1 cellular context compared by ENCODE assay signal in the genomic region with DNA sequence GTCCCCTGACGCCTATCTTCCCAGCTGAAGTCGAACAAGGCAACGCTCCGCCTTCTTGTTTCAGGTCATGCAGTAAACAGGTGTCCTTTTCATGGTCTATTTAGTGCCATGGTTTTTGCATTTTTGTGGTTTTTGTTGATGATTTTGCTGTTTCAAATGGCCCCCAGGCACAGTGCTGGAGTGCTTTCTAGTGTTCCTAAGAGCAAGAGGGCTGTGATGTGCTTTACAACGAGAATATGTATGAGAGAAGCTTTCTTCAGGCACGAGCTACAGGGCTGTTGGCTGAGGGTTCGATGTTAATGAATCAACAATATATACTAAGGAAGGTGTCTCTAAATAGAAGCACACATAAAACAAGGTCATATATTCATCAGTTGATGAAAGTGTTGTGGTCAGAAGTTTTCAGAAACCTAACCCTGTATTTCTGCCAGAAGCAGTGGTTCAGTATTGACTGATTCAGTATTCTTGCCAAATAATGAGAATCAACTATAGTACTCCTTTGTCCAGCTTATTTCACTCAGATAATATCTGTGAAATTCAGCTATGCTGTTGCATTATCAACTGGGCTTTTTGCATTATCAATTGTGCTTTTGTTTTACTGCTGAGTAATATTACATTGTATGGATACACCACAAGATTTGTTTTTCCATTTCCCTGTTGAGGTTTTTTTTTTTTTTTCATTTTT.
TF ChIP-seq lines count a peak whose summit lies in the region.

No MANE protein-coding gene starts in this region.

TF ChIP-seq in GM12878, 131 proteins besides CTCF, POLR2A, EP300 and RAD21 (continued from another document):
- TF ChIP-seq, protein P1, sequence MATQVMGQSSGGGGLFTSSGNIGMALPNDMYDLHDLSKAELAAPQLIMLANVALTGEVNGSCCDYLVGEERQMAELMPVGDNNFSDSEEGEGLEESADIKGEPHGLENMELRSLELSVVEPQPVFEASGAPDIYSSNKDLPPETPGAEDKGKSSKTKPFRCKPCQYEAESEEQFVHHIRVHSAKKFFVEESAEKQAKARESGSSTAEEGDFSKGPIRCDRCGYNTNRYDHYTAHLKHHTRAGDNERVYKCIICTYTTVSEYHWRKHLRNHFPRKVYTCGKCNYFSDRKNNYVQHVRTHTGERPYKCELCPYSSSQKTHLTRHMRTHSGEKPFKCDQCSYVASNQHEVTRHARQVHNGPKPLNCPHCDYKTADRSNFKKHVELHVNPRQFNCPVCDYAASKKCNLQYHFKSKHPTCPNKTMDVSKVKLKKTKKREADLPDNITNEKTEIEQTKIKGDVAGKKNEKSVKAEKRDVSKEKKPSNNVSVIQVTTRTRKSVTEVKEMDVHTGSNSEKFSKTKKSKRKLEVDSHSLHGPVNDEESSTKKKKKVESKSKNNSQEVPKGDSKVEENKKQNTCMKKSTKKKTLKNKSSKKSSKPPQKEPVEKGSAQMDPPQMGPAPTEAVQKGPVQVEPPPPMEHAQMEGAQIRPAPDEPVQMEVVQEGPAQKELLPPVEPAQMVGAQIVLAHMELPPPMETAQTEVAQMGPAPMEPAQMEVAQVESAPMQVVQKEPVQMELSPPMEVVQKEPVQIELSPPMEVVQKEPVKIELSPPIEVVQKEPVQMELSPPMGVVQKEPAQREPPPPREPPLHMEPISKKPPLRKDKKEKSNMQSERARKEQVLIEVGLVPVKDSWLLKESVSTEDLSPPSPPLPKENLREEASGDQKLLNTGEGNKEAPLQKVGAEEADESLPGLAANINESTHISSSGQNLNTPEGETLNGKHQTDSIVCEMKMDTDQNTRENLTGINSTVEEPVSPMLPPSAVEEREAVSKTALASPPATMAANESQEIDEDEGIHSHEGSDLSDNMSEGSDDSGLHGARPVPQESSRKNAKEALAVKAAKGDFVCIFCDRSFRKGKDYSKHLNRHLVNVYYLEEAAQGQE (IDR thresholded peaks at IDR 0.05; ENCODE audit: low read depth, low read length) = no peak
- TF ChIP-seq SRF (IDR thresholded peaks at IDR 0.05; ENCODE audit: low read depth in 2 of 2, low read length in 2 of 2) (no peak), ETV6 (conservative IDR thresholded peaks at IDR 0.05 in 1 of 2, IDR thresholded peaks at IDR 0.05 in 1 of 2; ENCODE audit: borderline replicate concordance in 1 of 2, low read depth in 1 of 2) (no peak), ZZZ3 (IDR thresholded peaks at IDR 0.05; ENCODE audit: control insufficient read depth, insufficient read length, low read depth) (no peak), IKZF2 (IDR thresholded peaks at IDR 0.05) (peak in 1 of 2 experiments; percentile 63; a peak in 2 of 4 replicates), FOXM1 (IDR thresholded peaks at IDR 0.05; ENCODE audit: low read depth, low read length) (peak; percentile 66; the same call in 1 of the 2 replicates), ATF7 (IDR thresholded peaks at IDR 0.05; ENCODE audit: low read depth) (peak; percentile 67), MLLT1 (IDR thresholded peaks at IDR 0.05) (peak; percentile 56; the same call in 1 of the 2 replicates), HDGF (IDR thresholded peaks at IDR 0.05) (peak; percentile 47; the same call in 1 of the 2 replicates), FOXK2 (IDR thresholded peaks at IDR 0.05) (no peak), TCF12 (IDR thresholded peaks at IDR 0.05; ENCODE audit: low read depth, low read length) (peak; percentile 93)
- TF ChIP-seq, protein P2, sequence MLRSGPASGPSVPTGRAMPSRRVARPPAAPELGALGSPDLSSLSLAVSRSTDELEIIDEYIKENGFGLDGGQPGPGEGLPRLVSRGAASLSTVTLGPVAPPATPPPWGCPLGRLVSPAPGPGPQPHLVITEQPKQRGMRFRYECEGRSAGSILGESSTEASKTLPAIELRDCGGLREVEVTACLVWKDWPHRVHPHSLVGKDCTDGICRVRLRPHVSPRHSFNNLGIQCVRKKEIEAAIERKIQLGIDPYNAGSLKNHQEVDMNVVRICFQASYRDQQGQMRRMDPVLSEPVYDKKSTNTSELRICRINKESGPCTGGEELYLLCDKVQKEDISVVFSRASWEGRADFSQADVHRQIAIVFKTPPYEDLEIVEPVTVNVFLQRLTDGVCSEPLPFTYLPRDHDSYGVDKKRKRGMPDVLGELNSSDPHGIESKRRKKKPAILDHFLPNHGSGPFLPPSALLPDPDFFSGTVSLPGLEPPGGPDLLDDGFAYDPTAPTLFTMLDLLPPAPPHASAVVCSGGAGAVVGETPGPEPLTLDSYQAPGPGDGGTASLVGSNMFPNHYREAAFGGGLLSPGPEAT (IDR thresholded peaks at IDR 0.05; ENCODE audit: low read depth) = peak; percentile 27; the same call in 1 of the 2 replicates
